In the genomic region with DNA sequence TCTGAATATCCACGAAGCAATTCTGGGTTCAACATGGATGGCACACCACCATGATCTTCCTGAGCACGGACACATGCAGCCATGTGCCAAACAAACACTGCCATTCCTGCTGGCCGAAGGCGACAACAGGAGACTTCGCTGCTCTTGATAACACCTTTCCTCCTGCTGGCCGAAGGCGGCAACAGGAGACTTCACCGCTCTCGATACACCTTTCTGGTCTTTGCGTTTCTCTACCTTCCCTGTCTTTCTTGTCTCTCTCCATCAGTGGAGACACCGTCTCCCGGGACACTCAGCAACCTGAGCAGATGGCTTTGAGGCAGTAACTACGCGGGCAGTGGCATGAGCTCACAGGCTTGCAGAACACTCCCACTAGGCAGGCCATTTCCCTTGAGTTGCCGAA, we compare ENCODE assay signal across 1 cellular context.
TF ChIP-seq lines count a peak whose summit lies in the region.

No MANE protein-coding gene starts in this region.

TF ChIP-seq in HepG2, 621 proteins besides CTCF, POLR2A, EP300 and RAD21:
- TF ChIP-seq ZNF280B (CRISPR knock-in tag; IDR thresholded peaks at IDR 0.05; ENCODE audit: borderline replicate concordance) (no peak), ARHGAP35 (CRISPR knock-in tag; IDR thresholded peaks at IDR 0.05; ENCODE audit: borderline replicate concordance) (no peak), AFF4 (CRISPR knock-in tag; IDR thresholded peaks at IDR 0.05) (no peak), PRPF4 (IDR thresholded peaks at IDR 0.05; ENCODE audit: low read depth, low read length, poor library complexity, severe bottlenecking) (no peak), SMYD3 (CRISPR knock-in tag; IDR thresholded peaks at IDR 0.05) (no peak), MAF1 (CRISPR knock-in tag; IDR thresholded peaks at IDR 0.05; ENCODE audit: borderline replicate concordance) (no peak), ZSCAN25 (CRISPR knock-in tag; IDR thresholded peaks at IDR 0.05) (no peak), ZNF484 (CRISPR knock-in tag; IDR thresholded peaks at IDR 0.05; ENCODE audit: borderline replicate concordance, low read depth) (no peak), ZBTB2 (CRISPR knock-in tag; IDR thresholded peaks at IDR 0.05; ENCODE audit: low read depth) (no peak), ZNF800 (CRISPR knock-in tag; IDR thresholded peaks at IDR 0.05) (no peak), FOSL2 (CRISPR knock-in tag; IDR thresholded peaks at IDR 0.05) (no peak), NFE2 (CRISPR knock-in tag; IDR thresholded peaks at IDR 0.05) (no peak), NCOA1 (CRISPR knock-in tag; IDR thresholded peaks at IDR 0.05) (no peak), ZNF691 (CRISPR knock-in tag; IDR thresholded peaks at IDR 0.05; ENCODE audit: borderline replicate concordance, low read depth) (no peak), ZNF468 (CRISPR knock-in tag; IDR thresholded peaks at IDR 0.05) (no peak), ZNF709 (CRISPR knock-in tag; IDR thresholded peaks at IDR 0.05) (no peak)
- TF ChIP-seq, protein P1, sequence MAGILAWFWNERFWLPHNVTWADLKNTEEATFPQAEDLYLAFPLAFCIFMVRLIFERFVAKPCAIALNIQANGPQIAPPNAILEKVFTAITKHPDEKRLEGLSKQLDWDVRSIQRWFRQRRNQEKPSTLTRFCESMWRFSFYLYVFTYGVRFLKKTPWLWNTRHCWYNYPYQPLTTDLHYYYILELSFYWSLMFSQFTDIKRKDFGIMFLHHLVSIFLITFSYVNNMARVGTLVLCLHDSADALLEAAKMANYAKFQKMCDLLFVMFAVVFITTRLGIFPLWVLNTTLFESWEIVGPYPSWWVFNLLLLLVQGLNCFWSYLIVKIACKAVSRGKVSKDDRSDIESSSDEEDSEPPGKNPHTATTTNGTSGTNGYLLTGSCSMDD (CRISPR knock-in tag; IDR thresholded peaks at IDR 0.05) = no peak
